In genomic region chr13:92950771-92951170, GRCh38 we compare ENCODE assay signal across 18 cellular contexts.
DNase-seq lines count a peak whose midpoint lies in the region; ATAC-seq, FAIRE-seq and TF ChIP-seq lines count a peak whose summit lies in the region.
"Had no signal": no experiment of that assay in that cellular context is flagged by ENCODE, and none has a peak within 500 bp of the region (broad histone marks: within the 10 kb centered on the region; RNA-seq: fewer than 3 reads in every experiment).

No MANE protein-coding gene starts in this region.

- H3K18ac ChIP-seq in IMR-90 (ENCODE audit: low read depth, low read length), result no peak overlapping the region

- H3K27me3 ChIP-seq in IMR-90 (ENCODE audit: control insufficient read depth, insufficient read depth, low read length) (no peaks in the 10 kb centered on the region), smooth muscle cell (ENCODE audit: low read depth) (no peaks in the 10 kb centered on the region), left lung (no peaks in the 10 kb centered on the region)
- H3K27me3 ChIP-seq: BLaER1 had no signal

- H3K4me1 ChIP-seq in A549 (no peaks in the 10 kb centered on the region), IMR-90 (ENCODE audit: control insufficient read depth, insufficient read depth, low read length) (no peaks in the 10 kb centered on the region), smooth muscle cell (ENCODE audit: low read depth) (no peaks in the 10 kb centered on the region), left lung (no peaks in the 10 kb centered on the region)
- H3K4me1 ChIP-seq: BLaER1 had no signal

- no TSS peak for BruUV-seq in IMR-90 (replicated peaks; lab: Mats Ljungman, UMichigan)

- H4K20me1 ChIP-seq in IMR-90 (ENCODE audit: insufficient read depth, low read length) (no peaks in the 10 kb centered on the region), smooth muscle cell (ENCODE audit: low read depth) (no peaks in the 10 kb centered on the region)
- H4K20me1 ChIP-seq: BLaER1 had no signal

- H3K4me2 ChIP-seq in A549 (no peak overlapping the region), IMR-90 (ENCODE audit: low read depth, low read length) (no peak overlapping the region), smooth muscle cell (peak overlapping the region; percentile 48)
- H3K4me2 ChIP-seq: BLaER1, GM23338 had no signal

- no peaks in the 10 kb centered on the region for H3K79me2 ChIP-seq in smooth muscle cell (ENCODE audit: low read depth)

- in situ Hi-C loops in IMR-90 (cut with MboI; ENCODE audit: low sequenced_read_pairs), result no loop called here

- intact Hi-C loops in IMR-90 (cut with micrococcal nuclease) (no loop called here), left lung (cut with DNase I) (no loop called here)

- H3K4me3 Mint-ChIP-seq in nephron, result no peak overlapping the region
- H3K4me3 Mint-ChIP-seq: CD8-positive, alpha-beta T cell; GM23338; IgD-negative memory B cell had no signal

- no peak overlapping the region for H2AK9ac ChIP-seq in IMR-90 (replicated peaks; ENCODE audit: low read depth, low read length, poor library complexity)

- no peak overlapping the region for H4K91ac ChIP-seq in IMR-90 (ENCODE audit: insufficient read depth, low read depth, low read length)

- no peak overlapping the region for H4K8ac ChIP-seq in IMR-90 (ENCODE audit: low read depth in 2 of 2, low read length in 2 of 2)

- WGBS in A549 (ENCODE audit: missing lambda C conversion rate), result 18% methylated on average over 2 of the region's 2 CpGs
- no CpG with 5 or more reads among the region's 2 CpGs for WGBS in IMR-90 (ENCODE audit: extremely low coverage in 2 of 2, insufficient read length in 1 of 2), 2 experiments
- WGBS in smooth muscle cell (ENCODE audit: low lambda C conversion rate), result 90% methylated on average over 2 of the region's 2 CpGs

- H3K4ac ChIP-seq in IMR-90 (ENCODE audit: low read depth, low read length), result no peak overlapping the region

- dilution Hi-C loops in IMR-90 (cut with HindIII; ENCODE audit: low sequenced_read_pairs, unreplicated experiment), result no loop called here

- no peak for TF ChIP-seq EP300 in A549 (IDR thresholded peaks at IDR 0.05)

- no peaks in the 10 kb centered on the region for H3K36me3 ChIP-seq in IMR-90 (ENCODE audit: control insufficient read depth, insufficient read depth, low read length)
- H3K36me3 ChIP-seq in smooth muscle cell (ENCODE audit: low read depth), result no peaks in the 10 kb centered on the region
- H3K36me3 ChIP-seq in left lung, result no peaks in the 10 kb centered on the region
- H3K36me3 ChIP-seq: BLaER1 had no signal

- no peak for DNase-seq in A549 (ENCODE audit: low read depth in 1 of 2, low spot score in 1 of 2)
- no peak for DNase-seq in IMR-90
- no peak for DNase-seq in smooth muscle cell (lab: John Stamatoyannopoulos, UW; ENCODE audit: unreplicated experiment)
- DNase-seq in globus pallidus (ENCODE audit: low spot score), result no peak
- no peak for DNase-seq in left lung
- DNase-seq in NCI-H748 (lab: John Stamatoyannopoulos, UW; ENCODE audit: unreplicated experiment), result no peak
- DNase-seq: Calu3; CD8-positive, alpha-beta T cell; DMS79 treated with DMSO at 0.1 percent for 48 hours; GF-D8; HCEC 1CT; KBM-7 had no signal

- no peaks in the 10 kb centered on the region for H3K9me1 ChIP-seq in IMR-90 (ENCODE audit: insufficient read depth, low read length)

- H2BK120ac ChIP-seq in IMR-90 (ENCODE audit: low read depth, low read length), result no peak overlapping the region

- no peak overlapping the region for H2BK20ac ChIP-seq in IMR-90 (ENCODE audit: low read depth, low read length)

- peaks cover 4% of the 10 kb centered on the region for H3K4me1 Mint-ChIP-seq in nephron
- H3K4me1 Mint-ChIP-seq: IgD-negative memory B cell had no signal

- no peak overlapping the region for H3K56ac ChIP-seq in IMR-90 (ENCODE audit: extremely low read depth, insufficient read depth, low read length)

- no peak overlapping the region for H2AK5ac ChIP-seq in IMR-90 (ENCODE audit: low read depth, low read length)

- CTCF ChIA-PET in A549 (lab: Yijun Ruan, JAX), result no interaction called here
- CTCF ChIA-PET in IMR-90 (lab: Yijun Ruan, JAX), result no interaction called here

- H3K14ac ChIP-seq in IMR-90 (replicated peaks; ENCODE audit: low read depth, low read length), result no peak overlapping the region

- H3K27me3 Mint-ChIP-seq in nephron (ENCODE audit: low read depth), result no peaks in the 10 kb centered on the region
- H3K27me3 Mint-ChIP-seq: IgD-negative memory B cell had no signal

- TF ChIP-seq CTCF in A549 (IDR thresholded peaks at IDR 0.05) (no peak), IMR-90 (conservative IDR thresholded peaks at IDR 0.05; ENCODE audit: low read depth, low read length) (no peak), nephron (IDR thresholded peaks at IDR 0.05; ENCODE audit: unreplicated experiment in 3 of 3) (no peak), smooth muscle cell (IDR thresholded peaks at IDR 0.05; ENCODE audit: borderline replicate concordance, insufficient read depth, poor library complexity, severe bottlenecking) (no peak), left lung (IDR thresholded peaks at IDR 0.05) (no peak)

- TF ChIP-seq POLR2A in A549 (IDR thresholded peaks at IDR 0.05; ENCODE audit: low read length), result no peak
- no peak for TF ChIP-seq POLR2A in IMR-90 (IDR thresholded peaks at IDR 0.05; ENCODE audit: low read depth, low read length)

- no peak overlapping the region for H4K5ac ChIP-seq in IMR-90 (ENCODE audit: low read depth, low read length)

- no peak overlapping the region for H3K23ac ChIP-seq in IMR-90 (ENCODE audit: low read depth, low read length)

- no peaks in the 10 kb centered on the region for H3K36me3 Mint-ChIP-seq in nephron (ENCODE audit: low read depth)
- H3K36me3 Mint-ChIP-seq: CD8-positive, alpha-beta T cell; IgD-negative memory B cell had no signal

- no peak overlapping the region for H2BK15ac ChIP-seq in IMR-90 (ENCODE audit: low read depth, low read length)

- H3K79me1 ChIP-seq in IMR-90 (ENCODE audit: low read depth in 1 of 2, low read length in 2 of 2), result no peaks in the 10 kb centered on the region

- H3K9ac ChIP-seq in IMR-90 (ENCODE audit: low read depth, low read length), result no peak overlapping the region
- H3K9ac ChIP-seq in smooth muscle cell (ENCODE audit: low read depth), result no peak overlapping the region
- H3K9ac ChIP-seq: BLaER1 had no signal

- no peak for TF ChIP-seq RAD21 in A549 (conservative IDR thresholded peaks at IDR 0.05 in 1 of 2, IDR thresholded peaks at IDR 0.05 in 1 of 2)
- TF ChIP-seq RAD21 in IMR-90 (IDR thresholded peaks at IDR 0.05; ENCODE audit: low read length), result no peak

- H2BK5ac ChIP-seq in IMR-90 (ENCODE audit: low read depth, low read length, poor library complexity, severe bottlenecking), result no peak overlapping the region

- POLR2A ChIA-PET in A549 (lab: Yijun Ruan, JAX) (no interaction called here), IMR-90 (lab: Charles Lee; ENCODE audit: unreplicated experiment) (no interaction called here)

- H3K9me3 ChIP-seq in A549, result no peaks in the 10 kb centered on the region
- H3K9me3 ChIP-seq in IMR-90 (ENCODE audit: control insufficient read depth, insufficient read depth, low read length), result no peaks in the 10 kb centered on the region
- H3K9me3 ChIP-seq in smooth muscle cell (replicated peaks; ENCODE audit: low read depth), result no peaks in the 10 kb centered on the region
- peaks cover 0 to 6% of the 10 kb centered on the region in 2 donors for H3K9me3 ChIP-seq in left lung
- H3K9me3 ChIP-seq: BLaER1 had no signal

- no peaks in the 10 kb centered on the region for H3F3A ChIP-seq in smooth muscle cell (ENCODE audit: low read depth)

- H3K27ac ChIP-seq in A549 (no peak overlapping the region), IMR-90 (ENCODE audit: insufficient read depth, low read length) (no peak overlapping the region), smooth muscle cell (ENCODE audit: low read depth) (peak overlapping the region; percentile 20), left lung (no peak overlapping the region)
- H3K27ac ChIP-seq: BLaER1 had no signal

- H3K27ac Mint-ChIP-seq in nephron, result peak overlapping the region; percentile 5 to 73 (median 46)
- H3K27ac Mint-ChIP-seq: CD8-positive, alpha-beta T cell; GM23338; IgD-negative memory B cell had no signal

- no peak for FAIRE-seq in A549 (lab: Jason Lieb, UNC)
- FAIRE-seq: GM19239, H54 had no signal

- H3K9me3 Mint-ChIP-seq in nephron, result no peaks in the 10 kb centered on the region
- H3K9me3 Mint-ChIP-seq: GM23338 had no signal

- H3K4me3 ChIP-seq in A549 (no peak overlapping the region), IMR-90 (ENCODE audit: insufficient read depth, low read depth, low read length) (no peak overlapping the region), smooth muscle cell (no peak overlapping the region), left lung (no peak overlapping the region)
- H3K4me3 ChIP-seq: BLaER1, GM23338 had no signal

- no peak for ATAC-seq in A549
- no peak for ATAC-seq in IMR-90 (ENCODE audit: low read depth)
- ATAC-seq in left lung, result no peak
- ATAC-seq: CD8-positive, alpha-beta T cell; GM23338 had no signal

- no peak overlapping the region for H2AFZ ChIP-seq in IMR-90 (replicated peaks; ENCODE audit: low read length, poor library complexity)
- H2AFZ ChIP-seq in smooth muscle cell (ENCODE audit: low read depth), result no peak overlapping the region
- H2AFZ ChIP-seq: GM23338 had no signal

TF ChIP-seq in A549, 52 proteins besides CTCF, POLR2A, EP300 and RAD21:
- peak; percentile 46 for TF ChIP-seq MAFK (IDR thresholded peaks at IDR 0.05; ENCODE audit: partially characterized antibody)
- TF ChIP-seq, protein P1, sequence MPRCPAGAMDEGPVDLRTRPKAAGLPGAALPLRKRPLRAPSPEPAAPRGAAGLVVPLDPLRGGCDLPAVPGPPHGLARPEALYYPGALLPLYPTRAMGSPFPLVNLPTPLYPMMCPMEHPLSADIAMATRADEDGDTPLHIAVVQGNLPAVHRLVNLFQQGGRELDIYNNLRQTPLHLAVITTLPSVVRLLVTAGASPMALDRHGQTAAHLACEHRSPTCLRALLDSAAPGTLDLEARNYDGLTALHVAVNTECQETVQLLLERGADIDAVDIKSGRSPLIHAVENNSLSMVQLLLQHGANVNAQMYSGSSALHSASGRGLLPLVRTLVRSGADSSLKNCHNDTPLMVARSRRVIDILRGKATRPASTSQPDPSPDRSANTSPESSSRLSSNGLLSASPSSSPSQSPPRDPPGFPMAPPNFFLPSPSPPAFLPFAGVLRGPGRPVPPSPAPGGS (IDR thresholded peaks at IDR 0.05), result no peak
- TF ChIP-seq FOXS1 (CRISPR knock-in tag; IDR thresholded peaks at IDR 0.05), result no peak

TF ChIP-seq in IMR-90, 13 proteins besides CTCF, POLR2A, EP300 and RAD21:
- TF ChIP-seq MXI1 (IDR thresholded peaks at IDR 0.05; ENCODE audit: borderline replicate concordance, low read depth, low read length) (no peak), MAFK (IDR thresholded peaks at IDR 0.05; ENCODE audit: low read depth, low read length) (peak; percentile 72)
TF ChIP-seq in IMR-90: peak in this region for 1.
